ENCODE assay signal across 9 cellular contexts in the genomic region with DNA sequence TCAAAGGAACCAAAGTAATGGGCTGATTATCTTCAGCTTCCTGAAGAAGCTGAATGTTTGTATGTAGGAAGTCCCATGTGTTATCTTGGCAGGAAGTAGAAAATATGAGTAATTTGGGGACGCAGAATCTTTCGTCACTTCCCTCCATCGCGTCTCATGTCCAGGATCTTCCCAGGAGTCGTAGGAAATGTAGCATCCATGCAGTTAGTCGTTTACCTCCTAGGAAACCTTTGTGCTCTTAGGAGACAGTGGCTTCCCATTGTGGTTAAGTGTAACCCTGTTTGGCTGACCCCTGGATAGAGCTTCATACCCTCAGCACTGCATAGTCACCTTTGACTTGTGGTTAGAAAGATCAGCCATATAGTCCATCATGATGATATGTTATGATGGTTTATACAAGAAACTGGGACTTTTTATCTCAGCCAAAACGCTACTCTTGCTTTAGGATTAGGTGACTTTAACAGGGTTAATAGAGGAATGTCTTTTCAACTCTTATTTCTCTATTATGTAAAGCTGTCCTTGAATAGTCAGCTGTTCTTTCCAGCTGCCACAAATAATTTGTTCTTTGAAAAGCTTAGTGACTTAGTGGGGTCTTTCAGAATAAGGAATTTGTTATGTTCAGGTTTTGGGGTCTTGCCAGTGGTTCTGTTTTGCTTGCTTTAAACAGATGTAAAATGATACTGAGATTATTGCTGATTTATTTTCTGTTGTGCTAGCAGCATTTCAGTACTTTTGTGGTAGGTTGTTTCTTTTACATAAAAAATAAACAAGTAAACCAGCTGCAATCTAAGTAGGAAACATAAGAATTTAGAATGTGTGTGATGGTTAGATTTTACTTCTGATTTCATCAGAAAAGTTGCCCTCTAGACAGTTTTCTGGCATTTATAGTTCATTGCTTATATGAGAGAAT.
DNase-seq lines count a peak whose midpoint lies in the region; ATAC-seq and TF ChIP-seq lines count a peak whose summit lies in the region.
"Had no signal": no experiment of that assay in that cellular context is flagged by ENCODE, and none has a peak within 500 bp of the region (broad histone marks: within the 10 kb centered on the region; RNA-seq: fewer than 3 reads in every experiment).

No MANE protein-coding gene starts in this region.

- TF ChIP-seq CTCF in fibroblast of mammary gland (conservative IDR thresholded peaks at IDR 0.05; ENCODE audit: control insufficient read depth, insufficient read depth, low read depth, low read length): no peak

- peak; percentile 60 for ATAC-seq in stimulated activated naive CD8-positive, alpha-beta T cell treated with anti-CD3 and anti-CD28 coated beads, Interleukin-15, Interleukin-2, amounts not matched to agents 100 U/mL and 50 U/mL, for 24 hours
- ATAC-seq in GM21381 (IDR thresholded peaks at IDR 0.05; ENCODE audit: unreplicated experiment): no peak

- no peak overlapping the region for H3K4me3 ChIP-seq in fibroblast of mammary gland (ENCODE audit: control insufficient read depth, low read depth, low read length)

- DNase-seq in SKM-1 treated with dmso at 0.1 percent for 144 hours (lab: John Stamatoyannopoulos, UW; ENCODE audit: unreplicated experiment) (peak; percentile 25), SKM-1 (lab: John Stamatoyannopoulos, UW; ENCODE audit: unreplicated experiment) (no peak), UCSD-AML1 (lab: John Stamatoyannopoulos, UW; ENCODE audit: unreplicated experiment) (peak; percentile 21), fibroblast of mammary gland (ENCODE audit: low read depth) (peak; percentile 85), inferior parietal cortex (ENCODE audit: extremely low spot score) (no peak), DMS79 (lab: John Stamatoyannopoulos, UW) (no peak)
- DNase-seq in stimulated activated naive CD8-positive, alpha-beta T cell treated with anti-CD3 and anti-CD28 coated beads, Interleukin-15, Interleukin-2, amounts not matched to agents 100 U/mL and 50 U/mL, for 24 hours: peak; percentile 30
- DNase-seq: 8988T had no signal

Comparison
In these comparisons a context has a peak if more than half of its experiments do, and no peak if none do; other contexts are left out.
1. DNase-seq: peak in SKM-1 treated with dmso at 0.1 percent for 144 hours (single experiment), UCSD-AML1 (single experiment), fibroblast of mammary gland (single experiment) and stimulated activated naive CD8-positive, alpha-beta T cell treated with anti-CD3 and anti-CD28 coated beads, Interleukin-15, Interleukin-2, amounts not matched to agents 100 U/mL and 50 U/mL, for 24 hours (single experiment); none in SKM-1 (single experiment), inferior parietal cortex (single experiment) and DMS79 (single experiment).